13 cellular contexts compared by ENCODE assay signal in the genomic region with DNA sequence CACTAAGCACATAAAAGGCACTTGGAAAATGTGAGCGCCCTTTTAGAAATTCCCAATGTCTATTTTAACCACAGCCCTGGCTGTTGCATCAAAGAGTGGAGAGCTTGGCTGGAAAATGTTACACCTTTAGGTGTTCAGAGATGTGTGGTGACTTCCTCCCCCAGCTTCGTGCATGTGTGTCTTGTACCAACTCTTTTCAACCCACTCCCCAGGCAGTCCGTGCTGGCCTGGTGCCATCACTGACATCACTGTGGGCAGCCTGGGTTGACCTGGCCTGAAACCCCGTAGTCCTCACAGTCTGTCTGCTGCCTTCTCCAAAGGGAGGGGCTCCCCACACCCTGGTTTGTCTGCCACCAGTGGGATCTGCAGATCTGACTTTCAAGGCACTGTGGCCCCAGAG.
A peak's percentile ranks its signal among the peaks of the same experiment; 100 is the strongest.
DNase-seq lines count a peak whose midpoint lies in the region; TF ChIP-seq lines count a peak whose summit lies in the region.
"Had no signal": no experiment of that assay in that cellular context is flagged by ENCODE, and none has a peak within 500 bp of the region (broad histone marks: within the 10 kb centered on the region; RNA-seq: fewer than 3 reads in every experiment).

No MANE protein-coding gene starts in this region.

- H3K27me3 ChIP-seq in sigmoid colon, result no peaks in the 10 kb centered on the region
- H3K27me3 ChIP-seq: testis had no signal

- H3K9me3 ChIP-seq in sigmoid colon, result peaks cover 0 to 5% (median 2%) of the 10 kb centered on the region in 4 donors
- H3K9me3 ChIP-seq: testis had no signal

- 62 to 67% methylated on average over 4 of the region's 4 CpGs for WGBS in sigmoid colon, 2 donors

- H3K4me3 ChIP-seq in astrocyte of the spinal cord (ENCODE audit: low read depth, low read length) (no peak overlapping the region), sigmoid colon (no peak overlapping the region)
- H3K4me3 ChIP-seq: lung, testis had no signal

- intact Hi-C loops in sigmoid colon (cut with DNase I), result no loop called here

- DNase-seq in NCI-H146 (lab: John Stamatoyannopoulos, UW) (peak; percentile 79), NCI-H146 treated with DMSO at 0.1 percent for 48 hours (lab: John Stamatoyannopoulos, UW; ENCODE audit: unreplicated experiment) (no peak), M059J (ENCODE audit: low read depth) (peak; percentile 63), astrocyte of the spinal cord (ENCODE audit: low read depth, low spot score) (peak; percentile 58), sigmoid colon (no peak), putamen (ENCODE audit: low spot score) (no peak), mesenteric fat pad (ENCODE audit: low spot score) (no peak), SW480 (ENCODE audit: low spot score) (no peak)
- DNase-seq: brain microvascular endothelial cell, NCI-H1092 treated with DMSO at 0.1 percent for 48 hours, NCI-H82, testis had no signal

- no peak for TF ChIP-seq EP300 in sigmoid colon (IDR thresholded peaks at IDR 0.05)

- in situ Hi-C loops in astrocyte of the spinal cord (cut with HindIII; ENCODE audit: low sequenced_read_pairs), result no loop called here

- H3K36me3 ChIP-seq in sigmoid colon, result no peaks in the 10 kb centered on the region
- H3K36me3 ChIP-seq: brain microvascular endothelial cell had no signal

- TF ChIP-seq CTCF in astrocyte of the spinal cord (IDR thresholded peaks at IDR 0.05; ENCODE audit: low read depth, low read length), result no peak
- TF ChIP-seq CTCF in sigmoid colon (IDR thresholded peaks at IDR 0.05), result no peak

- peaks cover 0 to 60% (median 40%) of the 10 kb centered on the region in 4 donors for H3K4me1 ChIP-seq in sigmoid colon

- peak overlapping the region; percentile 20 to 58 (median 57) for H3K27ac ChIP-seq in sigmoid colon
- H3K27ac ChIP-seq: brain microvascular endothelial cell, testis had no signal

- TF ChIP-seq POLR2A in sigmoid colon (IDR thresholded peaks at IDR 0.05), result no peak

Comparison
In these comparisons a context has a peak if more than half of its experiments do, and no peak if none do; other contexts are left out.
1. DNase-seq: peak in NCI-H146 (single experiment), M059J (single experiment) and astrocyte of the spinal cord (single experiment); none in NCI-H146 treated with DMSO at 0.1 percent for 48 hours (single experiment), sigmoid colon (single experiment), putamen (single experiment), mesenteric fat pad (single experiment) and SW480 (single experiment).